In the genomic region with DNA sequence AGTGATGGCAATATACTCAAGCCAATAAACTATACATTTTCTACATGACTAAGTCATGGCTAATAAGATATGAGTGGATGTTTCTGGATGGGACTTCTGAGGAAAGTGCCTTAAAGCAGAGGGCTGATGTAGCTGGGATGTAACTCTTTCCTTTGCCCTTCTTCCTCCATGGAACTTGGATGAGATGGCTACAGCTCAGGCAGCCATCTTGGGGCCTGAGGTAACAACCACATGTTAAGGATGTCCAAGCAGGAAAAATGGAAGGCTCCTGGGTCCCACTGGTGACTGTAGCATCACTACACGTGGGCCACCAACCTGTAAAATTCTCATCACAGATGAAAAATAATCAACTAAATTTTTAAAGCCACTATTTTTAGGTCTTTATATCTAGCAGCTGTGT, we compare ENCODE assay signal across 19 cellular contexts. TPM values are rescaled to one million over a fixed set of nuclear protein-coding genes. Genes with fewer than 3 reads are reported as not detected.
"Had no signal": no experiment of that assay in that cellular context is flagged by ENCODE, and none has a peak within 500 bp of the region (broad histone marks: within the 10 kb centered on the region; RNA-seq: fewer than 3 reads in every experiment).

No MANE protein-coding gene starts in this region.

- H3K27ac Mint-ChIP-seq: IgD-negative memory B cell had no signal

- H3K4me1 Mint-ChIP-seq: IgD-negative memory B cell had no signal

- H3K4me1 ChIP-seq: SJSA1 had no signal

- H3K27ac ChIP-seq: SJSA1, SK-N-MC had no signal

- H3K36me3 ChIP-seq: SJSA1 had no signal

- H3K4me3 ChIP-seq: SJSA1, SK-N-MC had no signal

- H3K9me3 ChIP-seq: SJSA1 had no signal

- H3K4me3 Mint-ChIP-seq: IgD-negative memory B cell had no signal

- DNase-seq: KBM-7, MV-4-11, NCI-H1048, NCI-H1105, NCI-H146, NCI-H1694 treated with DMSO at 0.1 percent for 48 hours, NCI-H1930, NCI-H2081, NCI-H2107, NCI-H2227 treated with DMSO at 0.1 percent for 48 hours, NCI-H524, NCI-H526 treated with DMSO at 0.1 percent for 48 hours, NCI-H748 treated with DMSO at 0.1 percent for 48 hours, Right ventricle myocardium superior, RPMI8226, SIG-M5 had no signal

RNA-seq across cellular contexts. Expression of gene GRIP1, which starts 54.4 kb away (rescaled TPM):
- polyA plus RNA-seq: IgD-negative memory B cell had no signal
